19 cellular contexts compared by ENCODE assay signal in genomic region chr22:11613898-11614755, GRCh38.
A peak's percentile ranks its signal among the peaks of the same experiment; 100 is the strongest.
DNase-seq lines count a peak whose midpoint lies in the region; ATAC-seq, FAIRE-seq and TF ChIP-seq lines count a peak whose summit lies in the region.
"Had no signal": no experiment of that assay in that cellular context is flagged by ENCODE, and none has a peak within 500 bp of the region (broad histone marks: within the 10 kb centered on the region; RNA-seq: fewer than 3 reads in every experiment).

No MANE protein-coding gene starts in this region.

- WGBS in A549 (ENCODE audit: missing lambda C conversion rate), result 43% methylated on average over 26 of the region's 26 CpGs

- TF ChIP-seq POLR2A in A549 (IDR thresholded peaks at IDR 0.05; ENCODE audit: low read length), result no peak

- POLR2A ChIA-PET in A549 (lab: Yijun Ruan, JAX), result no interaction called here

- H3K4me1 ChIP-seq in A549, result no peaks in the 10 kb centered on the region
- H3K4me1 ChIP-seq: BLaER1 had no signal

- no peak for TF ChIP-seq EP300 in A549 (IDR thresholded peaks at IDR 0.05)

- CTCF ChIA-PET in A549 (lab: Yijun Ruan, JAX), result no interaction called here

- no peak for ATAC-seq in A549
- ATAC-seq in effector memory CD8-positive, alpha-beta T cell (replicated peaks), result no peak
- no peak for ATAC-seq in stimulated activated naive CD8-positive, alpha-beta T cell treated with anti-CD3 and anti-CD28 coated beads, Interleukin-15, Interleukin-2, amounts not matched to agents 100 U/mL and 50 U/mL, for 24 hours
- ATAC-seq: GM12878, HCT116, HepG2 had no signal

- DNase-seq in A549 (ENCODE audit: low read depth in 1 of 2, low spot score in 1 of 2), result no peak
- no peak for DNase-seq in endothelial cell (ENCODE audit: low spot score)
- DNase-seq in mesenteric fat pad (ENCODE audit: low spot score), result peak; percentile 89
- peak; percentile 40 for DNase-seq in ureter (ENCODE audit: low spot score)
- no peak for DNase-seq in activated effector memory CD4-positive, alpha-beta T cell treated with anti-CD3 and anti-CD28 coated beads, Interleukin-2, amount 50 U/mL, for 16 hours
- DNase-seq in effector memory CD8-positive, alpha-beta T cell, result no peak
- DNase-seq in stimulated activated naive CD8-positive, alpha-beta T cell treated with anti-CD3 and anti-CD28 coated beads, Interleukin-15, Interleukin-2, amounts not matched to agents 100 U/mL and 50 U/mL, for 24 hours, result no peak
- DNase-seq: CD4-positive, alpha-beta memory T cell; DMS79 treated with DMSO at 0.1 percent for 48 hours; GF-D8; GOT3; H7; HFFc6 had no signal

- no peak for TF ChIP-seq RAD21 in A549 (conservative IDR thresholded peaks at IDR 0.05 in 1 of 2, IDR thresholded peaks at IDR 0.05 in 1 of 2)

- no peak for TF ChIP-seq CTCF in A549 (IDR thresholded peaks at IDR 0.05)
- TF ChIP-seq CTCF in endothelial cell (IDR thresholded peaks at IDR 0.05; ENCODE audit: unreplicated experiment), result no peak

- H3K4me3 Mint-ChIP-seq in endothelial cell (ENCODE audit: unreplicated experiment), result peak overlapping the region; percentile 8
- H3K4me3 Mint-ChIP-seq in effector memory CD8-positive, alpha-beta T cell, result no peak overlapping the region
- H3K4me3 Mint-ChIP-seq: CD14-positive monocyte; CD4-positive, alpha-beta memory T cell; HFFc6 had no signal

- no peaks in the 10 kb centered on the region for H3K9me3 ChIP-seq in A549

- no peak overlapping the region for H3K4me3 ChIP-seq in A549
- H3K4me3 ChIP-seq: BLaER1, GM12878 had no signal

- no peak overlapping the region for H3K27ac Mint-ChIP-seq in endothelial cell (ENCODE audit: unreplicated experiment)
- no peak overlapping the region for H3K27ac Mint-ChIP-seq in effector memory CD8-positive, alpha-beta T cell
- H3K27ac Mint-ChIP-seq: CD14-positive monocyte; CD4-positive, alpha-beta memory T cell; HFFc6 had no signal

- H3K9me3 Mint-ChIP-seq in endothelial cell (ENCODE audit: unreplicated experiment), result peaks cover 86% of the 10 kb centered on the region
- peaks cover 41 to 43% of the 10 kb centered on the region in 2 donors for H3K9me3 Mint-ChIP-seq in effector memory CD8-positive, alpha-beta T cell

- FAIRE-seq in A549 (lab: Jason Lieb, UNC), result no peak
- FAIRE-seq: GM12878, HepG2 had no signal

- H3K4me2 ChIP-seq in A549, result 0 out of 3 replicates have a peak overlapping the region, but pooled peaks have one; percentile 14
- H3K4me2 ChIP-seq: BLaER1 had no signal

- no peak overlapping the region for H3K27ac ChIP-seq in A549
- H3K27ac ChIP-seq: 22Rv1, BLaER1 had no signal

- peaks cover 54% of the 10 kb centered on the region for H3K27me3 Mint-ChIP-seq in endothelial cell (ENCODE audit: unreplicated experiment)
- H3K27me3 Mint-ChIP-seq in effector memory CD8-positive, alpha-beta T cell, result no peaks in the 10 kb centered on the region
- H3K27me3 Mint-ChIP-seq: CD4-positive, alpha-beta memory T cell had no signal

- H3K36me3 Mint-ChIP-seq in endothelial cell (ENCODE audit: low read depth, unreplicated experiment), result peaks cover 66% of the 10 kb centered on the region
- no peaks in the 10 kb centered on the region for H3K36me3 Mint-ChIP-seq in effector memory CD8-positive, alpha-beta T cell (ENCODE audit: insufficient read depth)
- H3K36me3 Mint-ChIP-seq: CD14-positive monocyte had no signal

- no peaks in the 10 kb centered on the region for H3K4me1 Mint-ChIP-seq in endothelial cell (ENCODE audit: unreplicated experiment)
- H3K4me1 Mint-ChIP-seq in effector memory CD8-positive, alpha-beta T cell (ENCODE audit: low read depth in 2 of 2), result no peaks in the 10 kb centered on the region
- H3K4me1 Mint-ChIP-seq: CD14-positive monocyte; CD4-positive, alpha-beta memory T cell had no signal

TF ChIP-seq in A549, 52 proteins besides CTCF, POLR2A, EP300 and RAD21:
- no peak for TF ChIP-seq TP53 (CRISPR knock-in tag; IDR thresholded peaks at IDR 0.05)
- TF ChIP-seq EHF (CRISPR knock-in tag; IDR thresholded peaks at IDR 0.05), result no peak
- no peak for TF ChIP-seq KDM5A (IDR thresholded peaks at IDR 0.05)
- no peak for TF ChIP-seq HES2 (IDR thresholded peaks at IDR 0.05)
- TF ChIP-seq CBX2 (IDR thresholded peaks at IDR 0.05; ENCODE audit: borderline replicate concordance, low read depth), result no peak
- no peak for TF ChIP-seq REST (IDR thresholded peaks at IDR 0.05)

Comparison
In these comparisons a context has a peak if more than half of its experiments do, and no peak if none do; other contexts are left out.
1. DNase-seq: peak in mesenteric fat pad (single experiment) and ureter (single experiment); none in A549 (0 of 2), endothelial cell (single experiment), activated effector memory CD4-positive, alpha-beta T cell treated with anti-CD3 and anti-CD28 coated beads, Interleukin-2, amount 50 U/mL, for 16 hours (single experiment), effector memory CD8-positive, alpha-beta T cell (0 of 3) and stimulated activated naive CD8-positive, alpha-beta T cell treated with anti-CD3 and anti-CD28 coated beads, Interleukin-15, Interleukin-2, amounts not matched to agents 100 U/mL and 50 U/mL, for 24 hours (single experiment).